28 cellular contexts compared by ENCODE assay signal in genomic region chr1:45038240-45038639, GRCh38.
"Had no signal": no experiment of that assay in that cellular context is flagged by ENCODE, and none has a peak within 500 bp of the region (broad histone marks: within the 10 kb centered on the region; RNA-seq: fewer than 3 reads in every experiment).

No MANE protein-coding gene starts in this region.

- DNase-seq: activated CD4-positive, alpha-beta T cell treated with anti-CD3 and anti-CD28 coated beads, Interleukin-2, amount 10 ng/mL, durations not matched to agents 24 days and 14 days; activated CD4-positive, alpha-beta T cell treated with anti-CD3 and anti-CD28 coated beads, Interleukin-2, amount 50 U/mL, for 4 hours; activated gamma-delta T cell; activated naive CD4-positive, alpha-beta T cell treated with Interleukin-2 at 50 U/mL for 16 hours; activated naive CD8-positive, alpha-beta T cell treated with anti-CD3 and anti-CD28 coated beads, Interleukin-2, amount 10 ng/mL, durations not matched to agents 7 days and 5 days; activated T-cell treated with anti-CD3 and anti-CD28 coated beads, Interleukin-2, amount 50 U/mL, for 1 hour; activated T-cell treated with anti-CD3 and anti-CD28 coated beads, Interleukin-2, amount 50 U/mL, for 72 hours; amygdala; Karpas-422; KBM-7; MG63; NCI-H1048; NCI-H1105 treated with DMSO at 0.1 percent for 48 hours; NCI-H1436 treated with DMSO at 0.1 percent for 48 hours; NCI-H1694 treated with DMSO at 0.1 percent for 48 hours; NCI-H2029 treated with DMSO at 0.1 percent for 48 hours; NCI-H2107; NCI-H2171; NCI-H510A; NCI-H526; NCI-H748 treated with DMSO at 0.1 percent for 48 hours; NK-92 treated with Interleukin-12 subunit alpha and Interleukin-12 subunit beta, amount 100 ng/mL, for 24 hours; SHP77; SJCRH30 had no signal

- H3K4me3 ChIP-seq: ascending aorta, cardiac muscle cell, MG63, SJCRH30, SK-N-MC had no signal

- H3K27me3 ChIP-seq: ascending aorta, cardiac muscle cell, MG63, SJCRH30 had no signal

- H3K27ac ChIP-seq: ascending aorta, cardiac muscle cell, SJCRH30, SK-N-MC had no signal

- H3K4me1 ChIP-seq: ascending aorta, SJCRH30 had no signal

- H3K9me3 ChIP-seq: ascending aorta, MG63, SJCRH30 had no signal

- FAIRE-seq: TTC549 had no signal

- H3K36me3 ChIP-seq: cardiac muscle cell, MG63, SJCRH30 had no signal
